In genomic region chr1:5847013-5847654, GRCh38 we compare ENCODE assay signal across 9 cellular contexts.
DNase-seq lines count a peak whose midpoint lies in the region; FAIRE-seq and TF ChIP-seq lines count a peak whose summit lies in the region.
"Had no signal": no experiment of that assay in that cellular context is flagged by ENCODE, and none has a peak within 500 bp of the region (broad histone marks: within the 10 kb centered on the region; RNA-seq: fewer than 3 reads in every experiment).

No MANE protein-coding gene starts in this region.

- no peaks in the 10 kb centered on the region for H3K9me1 ChIP-seq in endothelial cell of umbilical vein (replicated peaks; ENCODE audit: control insufficient read depth, extremely low read depth, insufficient read depth, low read length)

- H3K9ac ChIP-seq in GM23248, result no peak overlapping the region
- H3K9ac ChIP-seq in endothelial cell of umbilical vein (replicated peaks; ENCODE audit: extremely low read depth, insufficient read depth, low read length), result no peak overlapping the region
- H3K9ac ChIP-seq in neural progenitor cell, result no peak overlapping the region

- H3K4me3 Mint-ChIP-seq in neural progenitor cell, result peak overlapping the region; percentile 59

- no peak overlapping the region for H2AFZ ChIP-seq in GM23248
- no peak overlapping the region for H2AFZ ChIP-seq in endothelial cell of umbilical vein (ENCODE audit: low read depth, low read length)
- no peak overlapping the region for H2AFZ ChIP-seq in neural progenitor cell (replicated peaks)

- BruUV-seq in endothelial cell of umbilical vein (replicated peaks; lab: Mats Ljungman, UMichigan), result no TSS peak

- no peak for TF ChIP-seq CTCF in endothelial cell of umbilical vein (IDR thresholded peaks at IDR 0.05; ENCODE audit: extremely low read depth in 1 of 2, insufficient read depth in 1 of 2, low read depth in 1 of 2, low read length in 2 of 2)
- TF ChIP-seq CTCF in neural progenitor cell (IDR thresholded peaks at IDR 0.05), result no peak

- H3K4me3 ChIP-seq in GM23248, result no peak overlapping the region
- no peak overlapping the region for H3K4me3 ChIP-seq in endothelial cell of umbilical vein (replicated peaks in 1 of 3; ENCODE audit: insufficient read depth in 1 of 3, low read depth in 1 of 3, low read length in 3 of 3)
- H3K4me3 ChIP-seq in neural progenitor cell, result no peak overlapping the region

- peaks cover 10% of the 10 kb centered on the region for H3K27me3 Mint-ChIP-seq in neural progenitor cell (ENCODE audit: insufficient read depth, low read depth)

- dilution Hi-C loops in endothelial cell of umbilical vein (cut with MboI; ENCODE audit: extremely low pct_ligation_motif_present, low sequenced_read_pairs), result no loop called here

- in situ Hi-C loops in GM23248 (cut with MboI), result no loop called here

- no peaks in the 10 kb centered on the region for H3K4me1 ChIP-seq in GM23248 (ENCODE audit: insufficient read depth)
- no peaks in the 10 kb centered on the region for H3K4me1 ChIP-seq in endothelial cell of umbilical vein (ENCODE audit: control insufficient read depth, extremely low read depth, insufficient read depth, low read length)
- H3K4me1 ChIP-seq in neural progenitor cell, result no peaks in the 10 kb centered on the region

- no peak overlapping the region for H3K4me2 ChIP-seq in GM23248 (ENCODE audit: unreplicated experiment)
- no peak overlapping the region for H3K4me2 ChIP-seq in endothelial cell of umbilical vein (ENCODE audit: insufficient read depth, low read length)
- H3K4me2 ChIP-seq in neural progenitor cell, result no peak overlapping the region

- WGBS in GM23248 (ENCODE audit: low coverage in 1 of 2, low lambda C conversion rate in 2 of 2, missing lambda C conversion rate in 2 of 2), 2 experiments, result 34 to 36% methylated on average over 26 of the region's 26 CpGs

- no peak for TF ChIP-seq POLR2A in endothelial cell of umbilical vein (IDR thresholded peaks at IDR 0.05; ENCODE audit: low read depth, low read length)

- no peaks in the 10 kb centered on the region for H3K36me3 Mint-ChIP-seq in neural progenitor cell

- H3K27ac Mint-ChIP-seq in neural progenitor cell, result no peak overlapping the region

- H3K79me2 ChIP-seq in GM23248 (ENCODE audit: insufficient read depth) (no peaks in the 10 kb centered on the region), endothelial cell of umbilical vein (ENCODE audit: control insufficient read depth, insufficient read depth, low read length) (no peaks in the 10 kb centered on the region), neural progenitor cell (ENCODE audit: low read depth) (no peaks in the 10 kb centered on the region)

- intact Hi-C loops in endothelial cell of umbilical vein (cut with micrococcal nuclease), result no loop called here

- POLR2A ChIA-PET in endothelial cell of umbilical vein (lab: Charles Lee), result no interaction called here

- no peak overlapping the region for H3K27ac ChIP-seq in GM23248
- no peak overlapping the region for H3K27ac ChIP-seq in endothelial cell of umbilical vein (ENCODE audit: insufficient read depth, low read depth, low read length)
- H3K27ac ChIP-seq in neural progenitor cell, result no peak overlapping the region

- H3K27me3 ChIP-seq in GM23248 (replicated peaks; ENCODE audit: insufficient read depth) (no peaks in the 10 kb centered on the region), endothelial cell of umbilical vein (ENCODE audit: control insufficient read depth in 2 of 2, insufficient read depth in 2 of 2, low read length in 2 of 2) (no peaks in the 10 kb centered on the region), neural progenitor cell (no peaks in the 10 kb centered on the region)

- H3K9me3 ChIP-seq in GM23248 (ENCODE audit: low read depth), result no peaks in the 10 kb centered on the region
- H3K9me3 ChIP-seq in endothelial cell of umbilical vein (replicated peaks; ENCODE audit: control insufficient read depth, insufficient read depth, low read length), result no peaks in the 10 kb centered on the region
- H3K9me3 ChIP-seq in neural progenitor cell (ENCODE audit: low read depth), result no peaks in the 10 kb centered on the region

- H4K20me1 ChIP-seq in GM23248 (ENCODE audit: insufficient read depth) (no peaks in the 10 kb centered on the region), endothelial cell of umbilical vein (replicated peaks; ENCODE audit: control insufficient read depth, extremely low read depth, insufficient read depth, low read length) (no peaks in the 10 kb centered on the region), neural progenitor cell (ENCODE audit: low read depth) (peaks cover 19% of the 10 kb centered on the region)

- FAIRE-seq in endothelial cell of umbilical vein (lab: Jason Lieb, UNC) (peak; percentile 24), frontal cortex (lab: Jason Lieb, UNC) (no peak)
- FAIRE-seq: islet of Langerhans had no signal

- DNase-seq in GM23248 (peak; percentile 56), NCI-H460 (ENCODE audit: extremely low read depth, low read depth) (peak; percentile 30), endothelial cell of umbilical vein (ENCODE audit: low read depth, low spot score) (no peak), neural progenitor cell (ENCODE audit: low spot score) (peak; percentile 90), frontal cortex (ENCODE audit: low spot score in 2 of 2) (no peak), midbrain (lab: John Stamatoyannopoulos, UW) (no peak)
- no peak for DNase-seq in stimulated activated CD4-positive, alpha-beta T cell treated with anti-CD3 and anti-CD28 coated beads, Interleukin-4, amount 100 ng/mL, for 24 hours
- DNase-seq: activated T-cell treated with anti-CD3 and anti-CD28 coated beads, Interleukin-2, amount 50 U/mL, for 1 hour had no signal

- H3K9me2 ChIP-seq in GM23248 (ENCODE audit: insufficient read depth), result no peaks in the 10 kb centered on the region

- H3K36me3 ChIP-seq in GM23248 (ENCODE audit: low read depth), result no peaks in the 10 kb centered on the region
- H3K36me3 ChIP-seq in endothelial cell of umbilical vein (ENCODE audit: control insufficient read depth in 2 of 2, extremely low read depth in 1 of 2, insufficient read depth in 2 of 2, low read length in 2 of 2), result no peaks in the 10 kb centered on the region
- no peaks in the 10 kb centered on the region for H3K36me3 ChIP-seq in neural progenitor cell

- H3K9me3 Mint-ChIP-seq in neural progenitor cell, result no peaks in the 10 kb centered on the region

- H3F3A ChIP-seq in GM23248 (ENCODE audit: insufficient read depth) (no peaks in the 10 kb centered on the region), neural progenitor cell (ENCODE audit: low read depth) (no peaks in the 10 kb centered on the region)

- CTCF ChIA-PET in endothelial cell of umbilical vein (lab: Charles Lee), result no interaction called here

- H3K4me1 Mint-ChIP-seq in neural progenitor cell, result peaks cover 8% of the 10 kb centered on the region

TF ChIP-seq in endothelial cell of umbilical vein, 7 proteins besides CTCF, POLR2A, EP300 and RAD21:
- TF ChIP-seq GATA2 (IDR thresholded peaks at IDR 0.05; ENCODE audit: insufficient read depth, insufficient read length, low read depth, low read length), result no peak
- TF ChIP-seq, protein P1, sequence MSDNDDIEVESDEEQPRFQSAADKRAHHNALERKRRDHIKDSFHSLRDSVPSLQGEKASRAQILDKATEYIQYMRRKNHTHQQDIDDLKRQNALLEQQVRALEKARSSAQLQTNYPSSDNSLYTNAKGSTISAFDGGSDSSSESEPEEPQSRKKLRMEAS (IDR thresholded peaks at IDR 0.05; ENCODE audit: insufficient read depth, insufficient read length), result no peak
- TF ChIP-seq FOS (IDR thresholded peaks at IDR 0.05; ENCODE audit: borderline replicate concordance, insufficient read depth, low read length), result no peak

Comparison
In these comparisons a context has a peak if more than half of its experiments do, and no peak if none do; other contexts are left out.
1. DNase-seq: peak in GM23248 (single experiment), NCI-H460 (single experiment) and neural progenitor cell (single experiment); none in endothelial cell of umbilical vein (single experiment), stimulated activated CD4-positive, alpha-beta T cell treated with anti-CD3 and anti-CD28 coated beads, Interleukin-4, amount 100 ng/mL, for 24 hours (single experiment), frontal cortex (0 of 2) and midbrain (single experiment).